ENCODE assay signal across 13 cellular contexts in genomic region chr4:84870398-84871163, GRCh38.
DNase-seq lines count a peak whose midpoint lies in the region; ATAC-seq and TF ChIP-seq lines count a peak whose summit lies in the region.
"Had no signal": no experiment of that assay in that cellular context is flagged by ENCODE, and none has a peak within 500 bp of the region (broad histone marks: within the 10 kb centered on the region; RNA-seq: fewer than 3 reads in every experiment).

No MANE protein-coding gene starts in this region.

- H3K4me3 Mint-ChIP-seq in WTC11 = peak overlapping the region; percentile 55
- H3K4me3 Mint-ChIP-seq in activated CD4-positive, alpha-beta T cell treated with anti-CD3 and anti-CD28 coated beads, Interleukin-2, amount 10 ng/mL, durations not matched to agents 24 days and 14 days = no peak overlapping the region
- no peak overlapping the region for H3K4me3 Mint-ChIP-seq in activated naive CD8-positive, alpha-beta T cell treated with anti-CD3 and anti-CD28 coated beads, Interleukin-2, amount 50 U/mL, for 24 hours

- H3K4me2 ChIP-seq in skeletal muscle satellite cell (ENCODE audit: low read length) = peak overlapping the region; percentile 41

- no peak for TF ChIP-seq CTCF in HEK293 (tag by site-specific recombination; IDR thresholded peaks at IDR 0.05)
- TF ChIP-seq CTCF in WTC11 (IDR thresholded peaks at IDR 0.05) = no peak
- no peak for TF ChIP-seq CTCF in GM10248 (IDR thresholded peaks at IDR 0.05; ENCODE audit: control extremely low read depth, extremely low read depth, low read depth, missing control alignments)

- no peaks in the 10 kb centered on the region for H3K9me3 Mint-ChIP-seq in WTC11
- H3K9me3 Mint-ChIP-seq in activated CD4-positive, alpha-beta T cell treated with anti-CD3 and anti-CD28 coated beads, Interleukin-2, amount 10 ng/mL, durations not matched to agents 24 days and 14 days = no peaks in the 10 kb centered on the region
- no peaks in the 10 kb centered on the region for H3K9me3 Mint-ChIP-seq in activated naive CD8-positive, alpha-beta T cell treated with anti-CD3 and anti-CD28 coated beads, Interleukin-2, amount 50 U/mL, for 24 hours

- H3K36me3 Mint-ChIP-seq in WTC11 = no peaks in the 10 kb centered on the region
- no peaks in the 10 kb centered on the region for H3K36me3 Mint-ChIP-seq in activated CD4-positive, alpha-beta T cell treated with anti-CD3 and anti-CD28 coated beads, Interleukin-2, amount 10 ng/mL, durations not matched to agents 24 days and 14 days (ENCODE audit: low read depth)
- no peaks in the 10 kb centered on the region for H3K36me3 Mint-ChIP-seq in activated naive CD8-positive, alpha-beta T cell treated with anti-CD3 and anti-CD28 coated beads, Interleukin-2, amount 50 U/mL, for 24 hours (ENCODE audit: low read depth)

- no peak overlapping the region for H3K4me3 ChIP-seq in HEK293 (ENCODE audit: low read depth, low read length)
- peak overlapping the region; percentile 29 for H3K4me3 ChIP-seq in skeletal muscle satellite cell (ENCODE audit: low read length)
- H3K4me3 ChIP-seq: heart right ventricle had no signal

- POLR2A ChIA-PET in HEK293 (lab: Yijun Ruan, JAX) (no interaction called here), WTC11 (lab: Charles Lee) (no interaction called here), GM10248 (lab: Yijun Ruan, JAX) (no interaction called here)

- H3K4me1 ChIP-seq in HEK293 (ENCODE audit: control insufficient read depth, insufficient read depth, low read length) (0 out of 2 replicates have a peak, but pooled peaks cover 2% of the 10 kb centered on the region), skeletal muscle satellite cell (ENCODE audit: control insufficient read depth, insufficient read depth, low read length) (peaks cover 15% of the 10 kb centered on the region)

- CTCF ChIA-PET in HEK293 (lab: Yijun Ruan, JAX) (no interaction called here), WTC11 (lab: Charles Lee) (no interaction called here), GM10248 (lab: Yijun Ruan, JAX) (no interaction called here)

- no peaks in the 10 kb centered on the region for H3K27me3 ChIP-seq in skeletal muscle satellite cell (ENCODE audit: control insufficient read depth, insufficient read depth, low read length)
- H3K27me3 ChIP-seq: heart right ventricle had no signal

- H3K36me3 ChIP-seq in HEK293 (ENCODE audit: control insufficient read depth in 2 of 2, insufficient read depth in 1 of 2, low read length in 2 of 2) (no peaks in the 10 kb centered on the region), skeletal muscle satellite cell (ENCODE audit: insufficient read depth, low read length) (no peaks in the 10 kb centered on the region)

- H3K4me1 Mint-ChIP-seq in WTC11 = peaks cover 76% of the 10 kb centered on the region
- H3K4me1 Mint-ChIP-seq in activated CD4-positive, alpha-beta T cell treated with anti-CD3 and anti-CD28 coated beads, Interleukin-2, amount 10 ng/mL, durations not matched to agents 24 days and 14 days = no peaks in the 10 kb centered on the region
- no peaks in the 10 kb centered on the region for H3K4me1 Mint-ChIP-seq in activated naive CD8-positive, alpha-beta T cell treated with anti-CD3 and anti-CD28 coated beads, Interleukin-2, amount 50 U/mL, for 24 hours

- DNase-seq in WTC11 (ENCODE audit: low spot score) (peak; percentile 35), iPS DF 19.7 (ENCODE audit: low read depth, low spot score) (peak; percentile 91), GM10248 (ENCODE audit: extremely low spot score) (no peak)
- no peak for DNase-seq in activated CD4-positive, alpha-beta T cell treated with anti-CD3 and anti-CD28 coated beads, Interleukin-2, amount 10 ng/mL, durations not matched to agents 24 days and 14 days
- DNase-seq in activated naive CD8-positive, alpha-beta T cell treated with anti-CD3 and anti-CD28 coated beads, Interleukin-2, amount 50 U/mL, for 24 hours = no peak
- DNase-seq: activated CD4-positive, alpha-beta T cell treated with anti-CD3 and anti-CD28 coated beads, Interleukin-2, amount 50 U/mL, for 48 hours; amygdala; heart right ventricle; NCI-H1417 treated with DMSO at 0.1 percent for 48 hours; RPMI8226 had no signal

- intact Hi-C loops in activated CD4-positive, alpha-beta T cell treated with anti-CD3 and anti-CD28 coated beads, Interleukin-2, amount 10 ng/mL, durations not matched to agents 24 days and 14 days (cut with micrococcal nuclease) = no loop called here

- H3K27me3 Mint-ChIP-seq in WTC11 (ENCODE audit: low read depth) = no peaks in the 10 kb centered on the region
- H3K27me3 Mint-ChIP-seq in activated CD4-positive, alpha-beta T cell treated with anti-CD3 and anti-CD28 coated beads, Interleukin-2, amount 10 ng/mL, durations not matched to agents 24 days and 14 days = no peaks in the 10 kb centered on the region
- no peaks in the 10 kb centered on the region for H3K27me3 Mint-ChIP-seq in activated naive CD8-positive, alpha-beta T cell treated with anti-CD3 and anti-CD28 coated beads, Interleukin-2, amount 50 U/mL, for 24 hours

- H3K9me3 ChIP-seq in HEK293 (ENCODE audit: control insufficient read depth, insufficient read depth, low read depth, low read length) (no peaks in the 10 kb centered on the region), skeletal muscle satellite cell (replicated peaks; ENCODE audit: low read length) (no peaks in the 10 kb centered on the region)

- H3K27ac Mint-ChIP-seq in WTC11 = peak overlapping the region; percentile 93
- H3K27ac Mint-ChIP-seq in activated CD4-positive, alpha-beta T cell treated with anti-CD3 and anti-CD28 coated beads, Interleukin-2, amount 10 ng/mL, durations not matched to agents 24 days and 14 days = no peak overlapping the region
- H3K27ac Mint-ChIP-seq in activated naive CD8-positive, alpha-beta T cell treated with anti-CD3 and anti-CD28 coated beads, Interleukin-2, amount 50 U/mL, for 24 hours = no peak overlapping the region

- H3K9ac ChIP-seq in skeletal muscle satellite cell (ENCODE audit: low read depth, low read length) = no peak overlapping the region

- H3K27ac ChIP-seq in HEK293 (ENCODE audit: extremely low read depth, low read depth, low read length) = no peak overlapping the region
- H3K27ac ChIP-seq: heart right ventricle had no signal

- ATAC-seq in WTC11 = peak; percentile 94
- ATAC-seq in HG03457 (IDR thresholded peaks at IDR 0.05; ENCODE audit: unreplicated experiment) = no peak
- ATAC-seq in activated naive CD8-positive, alpha-beta T cell treated with anti-CD3 and anti-CD28 coated beads, Interleukin-2, amount 50 U/mL, for 24 hours = no peak

TF ChIP-seq in HEK293, 187 proteins besides CTCF, POLR2A, EP300 and RAD21:
- TF ChIP-seq ZNF214 (tag by site-specific recombination; IDR thresholded peaks at IDR 0.05; ENCODE audit: borderline replicate concordance) = no peak
- 0 out of 2 replicates have a peak, but pooled peaks have one; percentile 22 for TF ChIP-seq ZXDB (tag by site-specific recombination; IDR thresholded peaks at IDR 0.05)
- 0 out of 2 replicates have a peak, but pooled peaks have one; percentile 38 for TF ChIP-seq MZF1 (tag by site-specific recombination; IDR thresholded peaks at IDR 0.05; ENCODE audit: borderline replicate concordance)

TF ChIP-seq in WTC11, 78 proteins besides CTCF, POLR2A, EP300 and RAD21 (continues in another document):
- TF ChIP-seq ETV6 (CRISPR knock-in tag; IDR thresholded peaks at IDR 0.05) (peak; percentile 91), ATF3 (CRISPR knock-in tag; conservative IDR thresholded peaks at IDR 0.05) (no peak), TEAD1 (CRISPR knock-in tag; IDR thresholded peaks at IDR 0.05) (peak; percentile 78; the same call in 1 of the 2 replicates), AFF4 (CRISPR knock-in tag; IDR thresholded peaks at IDR 0.05; ENCODE audit: borderline replicate concordance) (no peak)

Comparison
In these comparisons a context has a peak if more than half of its experiments do, and no peak if none do; other contexts are left out.
1. DNase-seq: peak in WTC11 (single experiment) and iPS DF 19.7 (single experiment); none in GM10248 (single experiment), activated CD4-positive, alpha-beta T cell treated with anti-CD3 and anti-CD28 coated beads, Interleukin-2, amount 10 ng/mL, durations not matched to agents 24 days and 14 days (single experiment) and activated naive CD8-positive, alpha-beta T cell treated with anti-CD3 and anti-CD28 coated beads, Interleukin-2, amount 50 U/mL, for 24 hours (single experiment).